8 cellular contexts compared by ENCODE assay signal in genomic region chr3:181265750-181266333, GRCh38.
DNase-seq lines count a peak whose midpoint lies in the region; ATAC-seq, FAIRE-seq and TF ChIP-seq lines count a peak whose summit lies in the region.

No MANE protein-coding gene starts in this region.

- ATAC-seq in GM18505 (IDR thresholded peaks at IDR 0.05; ENCODE audit: unreplicated experiment) (peak; percentile 97), GM21717 (IDR thresholded peaks at IDR 0.05; ENCODE audit: unreplicated experiment) (peak; percentile 95)

- H2AFZ ChIP-seq in MM.1S (ENCODE audit: low read length) (peak overlapping the region; percentile 72), endothelial cell of umbilical vein (ENCODE audit: low read depth, low read length) (peak overlapping the region; percentile 38)

- CTCF ChIA-PET in endothelial cell of umbilical vein (lab: Charles Lee), result interaction anchor here (1.2 kb wide), 1 partner anchor 14 kb away, joined by 4 read pairs; no protein-coding TSS in a partner anchor

- H3K27me3 ChIP-seq in MM.1S (replicated peaks; ENCODE audit: insufficient read depth, low read length) (no peaks in the 10 kb centered on the region), endothelial cell of umbilical vein (ENCODE audit: control insufficient read depth in 2 of 2, insufficient read depth in 2 of 2, low read length in 2 of 2) (no peaks in the 10 kb centered on the region), adrenal gland (no peaks in the 10 kb centered on the region)

- WGBS in adrenal gland, 4 donors, result 33 to 46% (median 42%) methylated on average over 4 of the region's 4 CpGs

- H4K20me1 ChIP-seq in MM.1S (ENCODE audit: insufficient read depth, low read length) (no peaks in the 10 kb centered on the region), endothelial cell of umbilical vein (replicated peaks; ENCODE audit: control insufficient read depth, extremely low read depth, insufficient read depth, low read length) (no peaks in the 10 kb centered on the region)

- no TSS peak for BruUV-seq in endothelial cell of umbilical vein (replicated peaks; lab: Mats Ljungman, UMichigan)

- DNase-seq in MM.1S (peak; percentile 75), endothelial cell of umbilical vein (ENCODE audit: low read depth, low spot score) (peak; percentile 6), GF-D8 (lab: John Stamatoyannopoulos, UW) (no peak), adrenal gland (no peak), DMS79 treated with DMSO at 0.1 percent for 48 hours (lab: John Stamatoyannopoulos, UW) (no peak)
- DNase-seq in activated CD8-positive, alpha-beta memory T cell treated with anti-CD3 and anti-CD28 coated beads for 24 hours, result no peak

- intact Hi-C loops in endothelial cell of umbilical vein (cut with micrococcal nuclease) (no loop called here), adrenal gland (cut with DNase I) (no loop called here)

- H3K4me2 ChIP-seq in MM.1S (ENCODE audit: low read depth, low read length), result peak overlapping the region; percentile 81
- no peak overlapping the region for H3K4me2 ChIP-seq in endothelial cell of umbilical vein (ENCODE audit: insufficient read depth, low read length)

- TF ChIP-seq POLR2A in GM18505 (IDR thresholded peaks at IDR 0.05; ENCODE audit: borderline replicate concordance, extremely low read depth, insufficient read depth, insufficient read length) (no peak), endothelial cell of umbilical vein (IDR thresholded peaks at IDR 0.05; ENCODE audit: low read depth, low read length) (no peak), adrenal gland (IDR thresholded peaks at IDR 0.05) (no peak)

- H3K27ac ChIP-seq in MM.1S (ENCODE audit: low read length), result no peak overlapping the region
- no peak overlapping the region for H3K27ac ChIP-seq in endothelial cell of umbilical vein (ENCODE audit: insufficient read depth, low read depth, low read length)
- no peak overlapping the region for H3K27ac ChIP-seq in adrenal gland

- H3K79me2 ChIP-seq in MM.1S (ENCODE audit: low read length) (no peaks in the 10 kb centered on the region), endothelial cell of umbilical vein (ENCODE audit: control insufficient read depth, insufficient read depth, low read length) (no peaks in the 10 kb centered on the region)

- H3K4me3 ChIP-seq in MM.1S (ENCODE audit: low read length), result peak overlapping the region; percentile 53
- H3K4me3 ChIP-seq in endothelial cell of umbilical vein (replicated peaks in 1 of 3; ENCODE audit: insufficient read depth in 1 of 3, low read depth in 1 of 3, low read length in 3 of 3), result peak overlapping the region in 1 of 3 experiments; percentile 4
- peak overlapping the region in 1 of 4 donors; percentile 44 for H3K4me3 ChIP-seq in adrenal gland

- H3F3A ChIP-seq in MM.1S (ENCODE audit: insufficient read depth, low read length), result no peaks in the 10 kb centered on the region

- H3K9me2 ChIP-seq in MM.1S (replicated peaks; ENCODE audit: insufficient read depth, low read length), result no peaks in the 10 kb centered on the region

- H3K4me1 ChIP-seq in MM.1S (ENCODE audit: low read length) (no peaks in the 10 kb centered on the region), endothelial cell of umbilical vein (ENCODE audit: control insufficient read depth, extremely low read depth, insufficient read depth, low read length) (no peaks in the 10 kb centered on the region), adrenal gland (replicated peaks in 1 of 2) (no peaks in the 10 kb centered on the region)

- H3K9me3 ChIP-seq in MM.1S (replicated peaks; ENCODE audit: insufficient read depth, low read length), result no peaks in the 10 kb centered on the region
- no peaks in the 10 kb centered on the region for H3K9me3 ChIP-seq in endothelial cell of umbilical vein (replicated peaks; ENCODE audit: control insufficient read depth, insufficient read depth, low read length)
- no peaks in the 10 kb centered on the region for H3K9me3 ChIP-seq in adrenal gland (replicated peaks in 1 of 3)

- dilution Hi-C loops in endothelial cell of umbilical vein (cut with MboI; ENCODE audit: extremely low pct_ligation_motif_present, low sequenced_read_pairs), result no loop called here

- H3K36me3 ChIP-seq in MM.1S (replicated peaks; ENCODE audit: insufficient read depth, low read length), result no peaks in the 10 kb centered on the region
- no peaks in the 10 kb centered on the region for H3K36me3 ChIP-seq in endothelial cell of umbilical vein (ENCODE audit: control insufficient read depth in 2 of 2, extremely low read depth in 1 of 2, insufficient read depth in 2 of 2, low read length in 2 of 2)
- H3K36me3 ChIP-seq in adrenal gland (replicated peaks in 1 of 2), result no peaks in the 10 kb centered on the region

- H3K9ac ChIP-seq in MM.1S (ENCODE audit: low read length) (peak overlapping the region; percentile 41; the same call in 1 of the 2 replicates), endothelial cell of umbilical vein (replicated peaks; ENCODE audit: extremely low read depth, insufficient read depth, low read length) (no peak overlapping the region)

- no peak for TF ChIP-seq CTCF in MM.1S (IDR thresholded peaks at IDR 0.05; ENCODE audit: low read length)
- no peak for TF ChIP-seq CTCF in endothelial cell of umbilical vein (IDR thresholded peaks at IDR 0.05; ENCODE audit: extremely low read depth in 1 of 2, insufficient read depth in 1 of 2, low read depth in 1 of 2, low read length in 2 of 2)
- TF ChIP-seq CTCF in adrenal gland (IDR thresholded peaks at IDR 0.05), result no peak

- H3K9me1 ChIP-seq in endothelial cell of umbilical vein (replicated peaks; ENCODE audit: control insufficient read depth, extremely low read depth, insufficient read depth, low read length), result no peaks in the 10 kb centered on the region

- no peak for FAIRE-seq in endothelial cell of umbilical vein (lab: Jason Lieb, UNC)

- POLR2A ChIA-PET in endothelial cell of umbilical vein (lab: Charles Lee), result no interaction called here

TF ChIP-seq in endothelial cell of umbilical vein, 7 proteins besides CTCF, POLR2A, EP300 and RAD21:
- TF ChIP-seq GATA2 (IDR thresholded peaks at IDR 0.05; ENCODE audit: insufficient read depth, insufficient read length, low read depth, low read length) (no peak), MYC (IDR thresholded peaks at IDR 0.05; ENCODE audit: low read depth, low read length) (no peak), FOS (IDR thresholded peaks at IDR 0.05; ENCODE audit: borderline replicate concordance, insufficient read depth, low read length) (no peak), POLR2AphosphoS5 (IDR thresholded peaks at IDR 0.05; ENCODE audit: insufficient read depth, low read depth, low read length) (no peak), EZH2 (IDR thresholded peaks at IDR 0.05; ENCODE audit: borderline replicate concordance, low read depth, low read length, severe bottlenecking) (no peak), MAX (IDR thresholded peaks at IDR 0.05; ENCODE audit: insufficient read depth, insufficient read length) (no peak), JUN (IDR thresholded peaks at IDR 0.05; ENCODE audit: borderline replicate concordance, insufficient read depth, insufficient read length, low read depth) (no peak)
TF ChIP-seq in endothelial cell of umbilical vein: peak in this region for 0.

Comparison
In these comparisons a context has a peak if more than half of its experiments do, and no peak if none do; other contexts are left out.
1. DNase-seq: peak in MM.1S (single experiment) and endothelial cell of umbilical vein (single experiment); none in GF-D8 (single experiment), adrenal gland (0 of 7), DMS79 treated with DMSO at 0.1 percent for 48 hours (single experiment) and activated CD8-positive, alpha-beta memory T cell treated with anti-CD3 and anti-CD28 coated beads for 24 hours (single experiment).